In genomic region chr20:64062596-64063388, GRCh38 we compare ENCODE assay signal across 1 cellular context.
TF ChIP-seq lines count a peak whose summit lies in the region.

Gene TCEA2 (plus strand): TSS chr20:64063198. CDS start chr20:64063313, 115 bp downstream.

TF ChIP-seq in HepG2, 621 proteins besides CTCF, POLR2A, EP300 and RAD21 (continued from another document):
- peak; percentile 80 for TF ChIP-seq THRA (CRISPR knock-in tag; IDR thresholded peaks at IDR 0.05; ENCODE audit: borderline replicate concordance)
- peak; percentile 28; the same call in 1 of the 2 replicates for TF ChIP-seq ZNF615 (CRISPR knock-in tag; IDR thresholded peaks at IDR 0.05; ENCODE audit: borderline replicate concordance)
- TF ChIP-seq ZNF792 (CRISPR knock-in tag; IDR thresholded peaks at IDR 0.05), result peak; percentile 86
- no peak for TF ChIP-seq ONECUT2 (CRISPR knock-in tag; IDR thresholded peaks at IDR 0.05)
- TF ChIP-seq ZNF567 (CRISPR knock-in tag; IDR thresholded peaks at IDR 0.05; ENCODE audit: borderline replicate concordance), result peak; percentile 97; the same call in 1 of the 2 replicates
- peak; percentile 91; the same call in 1 of the 2 replicates for TF ChIP-seq FOXK1 (CRISPR knock-in tag; IDR thresholded peaks at IDR 0.05; ENCODE audit: borderline replicate concordance, low read depth)
- peak; percentile 55; the same call in 1 of the 2 replicates for TF ChIP-seq NCOA2 (CRISPR knock-in tag; IDR thresholded peaks at IDR 0.05)
- TF ChIP-seq GATA4 (IDR thresholded peaks at IDR 0.05; ENCODE audit: borderline replicate concordance, low read depth), result peak; percentile 78; the same call in 1 of the 2 replicates
- TF ChIP-seq AFF4 (CRISPR knock-in tag; IDR thresholded peaks at IDR 0.05), result no peak; the same call in 1 of the 2 replicates
- no peak for TF ChIP-seq ATF6 (CRISPR knock-in tag; conservative IDR thresholded peaks at IDR 0.05)
- TF ChIP-seq ZNF44 (CRISPR knock-in tag; IDR thresholded peaks at IDR 0.05), result peak; percentile 98
- no peak for TF ChIP-seq REST (IDR thresholded peaks at IDR 0.05; ENCODE audit: borderline replicate concordance in 1 of 2, low read depth in 1 of 2, low read length in 2 of 2)
- TF ChIP-seq ATF1 (CRISPR knock-in tag; IDR thresholded peaks at IDR 0.05), result no peak
- TF ChIP-seq JUND (CRISPR knock-in tag; IDR thresholded peaks at IDR 0.05), result no peak; the same call in 1 of the 2 replicates
- no peak for TF ChIP-seq SMYD3 (CRISPR knock-in tag; IDR thresholded peaks at IDR 0.05)
- 0 out of 2 replicates have a peak, but pooled peaks have one; percentile 33 for TF ChIP-seq RNF2 (conservative IDR thresholded peaks at IDR 0.05; ENCODE audit: low read depth)
- TF ChIP-seq HMGXB4 (CRISPR knock-in tag; IDR thresholded peaks at IDR 0.05; ENCODE audit: borderline replicate concordance in 1 of 2, low read depth in 1 of 2), result peak; percentile 67 to 88; a peak in 3 of 4 replicates
- no peak; a peak in 1 of 4 replicates for TF ChIP-seq ATF4 (CRISPR knock-in tag; IDR thresholded peaks at IDR 0.05)
- peak; percentile 89; the same call in 1 of the 2 replicates for TF ChIP-seq NR1H2 (CRISPR knock-in tag; IDR thresholded peaks at IDR 0.05; ENCODE audit: borderline replicate concordance, low read depth)
- peak; percentile 67; the same call in 1 of the 2 replicates for TF ChIP-seq HOMEZ (CRISPR knock-in tag; IDR thresholded peaks at IDR 0.05; ENCODE audit: low read depth)
- peak; percentile 82 for TF ChIP-seq ZNF605 (CRISPR knock-in tag; IDR thresholded peaks at IDR 0.05)
- peak; percentile 97 for TF ChIP-seq ZNF574 (CRISPR knock-in tag; IDR thresholded peaks at IDR 0.05)
- TF ChIP-seq ZNF639 (CRISPR knock-in tag; conservative IDR thresholded peaks at IDR 0.05), result peak; percentile 93
- peak; percentile 96 for TF ChIP-seq PAWR (CRISPR knock-in tag; IDR thresholded peaks at IDR 0.05; ENCODE audit: borderline replicate concordance)
TF ChIP-seq in HepG2: peak in this region for 415.
